Comparison of ENCODE assay signal across 1 cellular context in the genomic region with DNA sequence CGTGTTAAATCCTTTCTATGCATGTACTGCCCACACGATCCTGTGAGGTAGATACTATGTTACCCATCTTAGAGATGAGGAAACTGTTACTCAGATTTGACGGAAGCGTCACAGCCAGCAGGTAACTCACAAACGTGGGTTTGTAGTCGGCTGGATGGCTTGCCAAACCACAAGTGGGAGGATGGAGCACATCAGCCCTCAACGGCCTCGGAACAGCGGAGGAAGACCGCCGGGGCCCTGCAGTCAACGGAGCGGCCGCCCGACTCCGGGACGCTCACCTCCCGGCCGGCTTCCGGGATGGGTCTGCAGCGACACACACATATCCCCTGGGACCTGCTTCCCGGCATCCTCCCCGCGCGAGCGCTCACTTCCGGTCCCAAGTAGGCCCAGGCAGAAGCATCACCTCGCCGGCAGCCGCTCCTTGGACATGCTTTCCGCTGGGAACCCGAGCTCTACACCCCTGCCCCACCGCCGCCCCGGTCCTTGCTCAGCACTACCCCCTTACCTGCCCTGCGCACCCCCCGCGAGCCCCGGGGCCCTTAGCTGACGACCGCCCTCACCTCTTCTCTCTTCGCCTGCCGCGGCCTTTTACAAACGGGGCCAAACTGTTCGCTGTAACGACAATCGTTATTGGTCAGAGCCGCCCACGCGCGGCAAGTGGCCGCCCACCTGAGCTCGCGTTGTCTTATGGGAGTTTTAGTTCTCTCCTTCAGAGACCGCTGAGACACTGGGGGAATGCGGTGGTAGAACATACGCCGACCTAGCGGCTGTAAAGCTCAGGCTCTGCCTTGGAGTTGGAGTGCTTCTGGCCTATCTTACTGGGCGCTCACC.
TF ChIP-seq lines count a peak whose summit lies in the region.

Gene C2orf42 (minus strand): TSS at position 607 of the 831 bp plus-strand sequence. CDS start 9,034 bp downstream, outside the sequence.

TF ChIP-seq in GM12878, 131 proteins besides CTCF, POLR2A, EP300 and RAD21 (continued from another document and continues in another):
- TF ChIP-seq ZBTB11 (CRISPR knock-in tag; IDR thresholded peaks at IDR 0.05) (no peak), FOXM1 (IDR thresholded peaks at IDR 0.05; ENCODE audit: low read depth, low read length) (0 out of 2 replicates have a peak, but pooled peaks have one; percentile 28), CBFB (IDR thresholded peaks at IDR 0.05; ENCODE audit: low read depth) (peak; percentile 92), RELB (IDR thresholded peaks at IDR 0.05; ENCODE audit: low read depth) (peak; percentile 79), FOXK2 (IDR thresholded peaks at IDR 0.05) (peak; percentile 45; the same call in 1 of the 2 replicates), TARDBP (IDR thresholded peaks at IDR 0.05; ENCODE audit: borderline replicate concordance) (peak; percentile 78; the same call in 1 of the 2 replicates), NR2F1 (conservative IDR thresholded peaks at IDR 0.05) (peak; percentile 73; the same call in 1 of the 2 replicates), SIN3A (IDR thresholded peaks at IDR 0.05; ENCODE audit: low read depth, low read length) (peak; percentile 61; the same call in 1 of the 2 replicates), PAX5 (IDR thresholded peaks at IDR 0.05; ENCODE audit: borderline replicate concordance, low read depth, low read length) (peak; percentile 33; the same call in 1 of the 2 replicates), RFX5 (IDR thresholded peaks at IDR 0.05; ENCODE audit: low read depth, low read length) (0 out of 2 replicates have a peak, but pooled peaks have one; percentile 7), STAT3 (IDR thresholded peaks at IDR 0.05; ENCODE audit: low read depth, low read length) (peak; percentile 57; the same call in 1 of the 2 replicates), HDGF (IDR thresholded peaks at IDR 0.05) (peak; percentile 88), RELA (IDR thresholded peaks at IDR 0.05; ENCODE audit: borderline replicate concordance, partially characterized antibody) (peak; percentile 19), ZNF274 (IDR thresholded peaks at IDR 0.05; ENCODE audit: insufficient read depth, insufficient read length) (no peak), JUND (IDR thresholded peaks at IDR 0.05; ENCODE audit: low read depth, low read length) (no peak), IKZF2 (IDR thresholded peaks at IDR 0.05) (peak; percentile 72 to 74; a peak in 3 of 4 replicates), CHD4 (IDR thresholded peaks at IDR 0.05) (no peak), ATF3 (IDR thresholded peaks at IDR 0.05; ENCODE audit: borderline replicate concordance, extremely low read depth, low read depth, low read length) (peak; percentile 24; the same call in 1 of the 2 replicates), SMAD1 (IDR thresholded peaks at IDR 0.05; ENCODE audit: low read depth, partially characterized antibody) (peak; percentile 77), BMI1 (IDR thresholded peaks at IDR 0.05; ENCODE audit: borderline replicate concordance) (peak; percentile 3; the same call in 1 of the 2 replicates), SREBF1 (IDR thresholded peaks at IDR 0.05; ENCODE audit: low read length) (peak; percentile 47), NFYA (IDR thresholded peaks at IDR 0.05; ENCODE audit: borderline replicate concordance, low read depth, low read length) (peak; percentile 44; the same call in 1 of the 2 replicates), NR2C1 (IDR thresholded peaks at IDR 0.05) (peak; percentile 4; the same call in 1 of the 2 replicates), RCOR1 (conservative IDR thresholded peaks at IDR 0.05; ENCODE audit: low read depth, low read length) (0 out of 2 replicates have a peak, but pooled peaks have one; percentile 85), STAT1 (conservative IDR thresholded peaks at IDR 0.05) (no peak; the same call in 1 of the 2 replicates), SMC3 (IDR thresholded peaks at IDR 0.05; ENCODE audit: borderline replicate concordance, low read length) (0 out of 2 replicates have a peak, but pooled peaks have one; percentile 13), MEF2A (IDR thresholded peaks at IDR 0.05; ENCODE audit: insufficient read depth, low read depth, low read length) (peak; percentile 3; the same call in 1 of the 2 replicates), ZSCAN29 (IDR thresholded peaks at IDR 0.05) (no peak), RUNX3 (IDR thresholded peaks at IDR 0.05; ENCODE audit: low read length) (peak; percentile 96), ZNF207 (IDR thresholded peaks at IDR 0.05; ENCODE audit: borderline replicate concordance) (peak; percentile 88; the same call in 1 of the 2 replicates), POU2F2 (IDR thresholded peaks at IDR 0.05; ENCODE audit: borderline replicate concordance, low read depth, low read length) (peak; percentile 94), ZNF217 (IDR thresholded peaks at IDR 0.05) (no peak), POLR2AphosphoS2 (IDR thresholded peaks at IDR 0.05; ENCODE audit: low read depth, low read length) (peak; percentile 83; the same call in 1 of the 2 replicates)
- TF ChIP-seq, protein P1, sequence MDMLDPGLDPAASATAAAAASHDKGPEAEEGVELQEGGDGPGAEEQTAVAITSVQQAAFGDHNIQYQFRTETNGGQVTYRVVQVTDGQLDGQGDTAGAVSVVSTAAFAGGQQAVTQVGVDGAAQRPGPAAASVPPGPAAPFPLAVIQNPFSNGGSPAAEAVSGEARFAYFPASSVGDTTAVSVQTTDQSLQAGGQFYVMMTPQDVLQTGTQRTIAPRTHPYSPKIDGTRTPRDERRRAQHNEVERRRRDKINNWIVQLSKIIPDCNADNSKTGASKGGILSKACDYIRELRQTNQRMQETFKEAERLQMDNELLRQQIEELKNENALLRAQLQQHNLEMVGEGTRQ (IDR thresholded peaks at IDR 0.05; ENCODE audit: borderline replicate concordance, low read depth, low read length) = peak; percentile 75
- TF ChIP-seq, protein P2, sequence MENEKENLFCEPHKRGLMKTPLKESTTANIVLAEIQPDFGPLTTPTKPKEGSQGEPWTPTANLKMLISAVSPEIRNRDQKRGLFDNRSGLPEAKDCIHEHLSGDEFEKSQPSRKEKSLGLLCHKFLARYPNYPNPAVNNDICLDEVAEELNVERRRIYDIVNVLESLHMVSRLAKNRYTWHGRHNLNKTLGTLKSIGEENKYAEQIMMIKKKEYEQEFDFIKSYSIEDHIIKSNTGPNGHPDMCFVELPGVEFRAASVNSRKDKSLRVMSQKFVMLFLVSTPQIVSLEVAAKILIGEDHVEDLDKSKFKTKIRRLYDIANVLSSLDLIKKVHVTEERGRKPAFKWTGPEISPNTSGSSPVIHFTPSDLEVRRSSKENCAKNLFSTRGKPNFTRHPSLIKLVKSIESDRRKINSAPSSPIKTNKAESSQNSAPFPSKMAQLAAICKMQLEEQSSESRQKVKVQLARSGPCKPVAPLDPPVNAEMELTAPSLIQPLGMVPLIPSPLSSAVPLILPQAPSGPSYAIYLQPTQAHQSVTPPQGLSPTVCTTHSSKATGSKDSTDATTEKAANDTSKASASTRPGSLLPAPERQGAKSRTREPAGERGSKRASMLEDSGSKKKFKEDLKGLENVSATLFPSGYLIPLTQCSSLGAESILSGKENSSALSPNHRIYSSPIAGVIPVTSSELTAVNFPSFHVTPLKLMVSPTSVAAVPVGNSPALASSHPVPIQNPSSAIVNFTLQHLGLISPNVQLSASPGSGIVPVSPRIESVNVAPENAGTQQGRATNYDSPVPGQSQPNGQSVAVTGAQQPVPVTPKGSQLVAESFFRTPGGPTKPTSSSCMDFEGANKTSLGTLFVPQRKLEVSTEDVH (IDR thresholded peaks at IDR 0.05; ENCODE audit: low read depth, partially characterized antibody) = no peak
- TF ChIP-seq, protein P3, sequence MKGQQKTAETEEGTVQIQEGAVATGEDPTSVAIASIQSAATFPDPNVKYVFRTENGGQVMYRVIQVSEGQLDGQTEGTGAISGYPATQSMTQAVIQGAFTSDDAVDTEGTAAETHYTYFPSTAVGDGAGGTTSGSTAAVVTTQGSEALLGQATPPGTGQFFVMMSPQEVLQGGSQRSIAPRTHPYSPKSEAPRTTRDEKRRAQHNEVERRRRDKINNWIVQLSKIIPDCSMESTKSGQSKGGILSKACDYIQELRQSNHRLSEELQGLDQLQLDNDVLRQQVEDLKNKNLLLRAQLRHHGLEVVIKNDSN (IDR thresholded peaks at IDR 0.05; ENCODE audit: borderline replicate concordance, extremely low read length, insufficient read depth, low read depth, low read length) = peak; percentile 81
- TF ChIP-seq, protein P4, sequence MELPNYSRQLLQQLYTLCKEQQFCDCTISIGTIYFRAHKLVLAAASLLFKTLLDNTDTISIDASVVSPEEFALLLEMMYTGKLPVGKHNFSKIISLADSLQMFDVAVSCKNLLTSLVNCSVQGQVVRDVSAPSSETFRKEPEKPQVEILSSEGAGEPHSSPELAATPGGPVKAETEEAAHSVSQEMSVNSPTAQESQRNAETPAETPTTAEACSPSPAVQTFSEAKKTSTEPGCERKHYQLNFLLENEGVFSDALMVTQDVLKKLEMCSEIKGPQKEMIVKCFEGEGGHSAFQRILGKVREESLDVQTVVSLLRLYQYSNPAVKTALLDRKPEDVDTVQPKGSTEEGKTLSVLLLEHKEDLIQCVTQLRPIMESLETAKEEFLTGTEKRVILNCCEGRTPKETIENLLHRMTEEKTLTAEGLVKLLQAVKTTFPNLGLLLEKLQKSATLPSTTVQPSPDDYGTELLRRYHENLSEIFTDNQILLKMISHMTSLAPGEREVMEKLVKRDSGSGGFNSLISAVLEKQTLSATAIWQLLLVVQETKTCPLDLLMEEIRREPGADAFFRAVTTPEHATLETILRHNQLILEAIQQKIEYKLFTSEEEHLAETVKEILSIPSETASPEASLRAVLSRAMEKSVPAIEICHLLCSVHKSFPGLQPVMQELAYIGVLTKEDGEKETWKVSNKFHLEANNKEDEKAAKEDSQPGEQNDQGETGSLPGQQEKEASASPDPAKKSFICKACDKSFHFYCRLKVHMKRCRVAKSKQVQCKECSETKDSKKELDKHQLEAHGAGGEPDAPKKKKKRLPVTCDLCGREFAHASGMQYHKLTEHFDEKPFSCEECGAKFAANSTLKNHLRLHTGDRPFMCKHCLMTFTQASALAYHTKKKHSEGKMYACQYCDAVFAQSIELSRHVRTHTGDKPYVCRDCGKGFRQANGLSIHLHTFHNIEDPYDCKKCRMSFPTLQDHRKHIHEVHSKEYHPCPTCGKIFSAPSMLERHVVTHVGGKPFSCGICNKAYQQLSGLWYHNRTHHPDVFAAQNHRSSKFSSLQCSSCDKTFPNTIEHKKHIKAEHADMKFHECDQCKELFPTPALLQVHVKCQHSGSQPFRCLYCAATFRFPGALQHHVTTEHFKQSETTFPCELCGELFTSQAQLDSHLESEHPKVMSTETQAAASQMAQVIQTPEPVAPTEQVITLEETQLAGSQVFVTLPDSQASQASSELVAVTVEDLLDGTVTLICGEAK (IDR thresholded peaks at IDR 0.05; ENCODE audit: borderline replicate concordance) = peak; percentile 92
- TF ChIP-seq, protein P5, sequence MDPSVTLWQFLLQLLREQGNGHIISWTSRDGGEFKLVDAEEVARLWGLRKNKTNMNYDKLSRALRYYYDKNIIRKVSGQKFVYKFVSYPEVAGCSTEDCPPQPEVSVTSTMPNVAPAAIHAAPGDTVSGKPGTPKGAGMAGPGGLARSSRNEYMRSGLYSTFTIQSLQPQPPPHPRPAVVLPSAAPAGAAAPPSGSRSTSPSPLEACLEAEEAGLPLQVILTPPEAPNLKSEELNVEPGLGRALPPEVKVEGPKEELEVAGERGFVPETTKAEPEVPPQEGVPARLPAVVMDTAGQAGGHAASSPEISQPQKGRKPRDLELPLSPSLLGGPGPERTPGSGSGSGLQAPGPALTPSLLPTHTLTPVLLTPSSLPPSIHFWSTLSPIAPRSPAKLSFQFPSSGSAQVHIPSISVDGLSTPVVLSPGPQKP (IDR thresholded peaks at IDR 0.05; ENCODE audit: low read depth, low read length) = peak; percentile 88
- TF ChIP-seq, protein P6, sequence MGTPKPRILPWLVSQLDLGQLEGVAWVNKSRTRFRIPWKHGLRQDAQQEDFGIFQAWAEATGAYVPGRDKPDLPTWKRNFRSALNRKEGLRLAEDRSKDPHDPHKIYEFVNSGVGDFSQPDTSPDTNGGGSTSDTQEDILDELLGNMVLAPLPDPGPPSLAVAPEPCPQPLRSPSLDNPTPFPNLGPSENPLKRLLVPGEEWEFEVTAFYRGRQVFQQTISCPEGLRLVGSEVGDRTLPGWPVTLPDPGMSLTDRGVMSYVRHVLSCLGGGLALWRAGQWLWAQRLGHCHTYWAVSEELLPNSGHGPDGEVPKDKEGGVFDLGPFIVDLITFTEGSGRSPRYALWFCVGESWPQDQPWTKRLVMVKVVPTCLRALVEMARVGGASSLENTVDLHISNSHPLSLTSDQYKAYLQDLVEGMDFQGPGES (IDR thresholded peaks at IDR 0.05) = peak; percentile 75
